ENCODE assay signal across 8 cellular contexts in the genomic region with DNA sequence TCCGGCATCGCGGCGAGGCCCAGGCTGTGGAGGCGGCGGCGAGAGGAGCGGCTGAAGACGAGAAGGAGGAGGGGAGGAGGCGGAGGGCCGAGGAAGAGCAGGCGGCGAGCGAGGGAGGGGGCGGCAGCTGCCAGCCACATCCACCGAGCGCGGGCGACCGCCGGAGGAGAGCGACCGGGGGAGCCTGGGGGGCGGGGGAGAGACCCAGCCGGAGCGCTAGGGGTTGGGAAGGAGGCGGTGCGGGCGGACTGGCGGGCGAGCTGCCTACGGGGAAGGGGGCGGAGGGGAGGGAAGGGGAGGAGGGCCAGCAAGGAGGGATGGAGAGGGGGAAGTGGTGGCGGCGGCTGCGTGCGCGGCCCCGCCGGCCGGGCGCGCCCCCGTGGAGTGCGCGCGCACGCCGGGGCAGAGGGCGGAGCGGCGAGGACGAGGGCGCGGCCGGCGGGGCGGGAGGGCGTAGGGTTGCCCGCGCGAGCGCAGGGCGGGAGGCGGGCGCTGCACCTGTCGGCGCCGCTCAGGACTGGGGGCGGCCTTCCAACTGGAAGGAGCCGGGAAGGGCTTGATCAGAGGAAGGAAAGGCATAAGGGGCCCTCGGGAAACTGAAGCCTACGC. TPM values are rescaled to one million over a fixed set of nuclear protein-coding genes. Genes with fewer than 3 reads are reported as not detected.
DNase-seq lines count a peak whose midpoint lies in the region; ATAC-seq, FAIRE-seq and TF ChIP-seq lines count a peak whose summit lies in the region.
"Not testable (repeated sequence)": the region's sequence is repeated elsewhere in the genome, so short reads cannot be mapped to it uniquely, and the experiment has no call there.

No MANE protein-coding gene starts in this region.

- not testable (repeated sequence) for H3K9me3 Mint-ChIP-seq in central memory CD8-positive, alpha-beta T cell

- not testable (repeated sequence) for H3K36me3 Mint-ChIP-seq in central memory CD8-positive, alpha-beta T cell (ENCODE audit: insufficient read depth)

- not testable (repeated sequence) for FAIRE-seq in kidney (lab: Jason Lieb, UNC)

- peak overlapping the region in 1 of 2 donors; percentile 65 for H3K27ac ChIP-seq in kidney (ENCODE audit: low read depth in 2 of 2, low read length in 2 of 2)

- not testable (repeated sequence) for H3K9ac ChIP-seq in kidney (ENCODE audit: low read length in 2 of 2)

- H3K27ac Mint-ChIP-seq in central memory CD8-positive, alpha-beta T cell (ENCODE audit: low read depth): not testable (repeated sequence)

- H3K4me3 Mint-ChIP-seq in central memory CD8-positive, alpha-beta T cell: peak overlapping the region; percentile 36

- peak; percentile 80 for ATAC-seq in HG03196 (IDR thresholded peaks at IDR 0.05; ENCODE audit: unreplicated experiment)
- peak; percentile 82 for ATAC-seq in central memory CD8-positive, alpha-beta T cell (replicated peaks; ENCODE audit: extremely low read depth, poor library complexity, severe bottlenecking)

- not testable (repeated sequence) for TF ChIP-seq CTCF in AG09319 (IDR thresholded peaks at IDR 0.05; ENCODE audit: low read depth, low read length); kidney (IDR thresholded peaks at IDR 0.05; ENCODE audit: borderline replicate concordance, extremely low read depth, insufficient read depth)

- H3K9me3 ChIP-seq in kidney (ENCODE audit: control insufficient read depth in 1 of 2, low read length in 2 of 2): not testable (repeated sequence)

- H3K4me1 ChIP-seq in kidney (ENCODE audit: control insufficient read depth in 1 of 2, insufficient read depth in 1 of 2, low read depth in 1 of 2, low read length in 2 of 2): not testable (repeated sequence)

- peak; percentile 42 for TF ChIP-seq POLR2A in GM19099 (IDR thresholded peaks at IDR 0.05; ENCODE audit: extremely low read depth, insufficient read length, low read depth)

- peak overlapping the region; percentile 45 to 47 for H3K4me3 ChIP-seq in kidney (ENCODE audit: low read length in 2 of 2)

- not testable (repeated sequence) for H3K36me3 ChIP-seq in kidney (ENCODE audit: control insufficient read depth in 1 of 2, insufficient read depth in 2 of 2, low read length in 2 of 2)

- not testable (repeated sequence) for H3K4me1 Mint-ChIP-seq in central memory CD8-positive, alpha-beta T cell

- DNase-seq in AG09319 (ENCODE audit: extremely low read depth, low read depth) (peak; percentile 55), NCI-H460 (ENCODE audit: extremely low read depth, low read depth) (peak; percentile 72), kidney (peak; percentile 96)
- peak; percentile 76 for DNase-seq in activated CD4-positive, alpha-beta T cell treated with anti-CD3 and anti-CD28 coated beads for 1 hour
- DNase-seq in central memory CD8-positive, alpha-beta T cell (ENCODE audit: low spot score in 2 of 2): peak; percentile 54 to 71
- DNase-seq in stimulated activated CD4-positive, alpha-beta T cell treated with anti-CD3 and anti-CD28 coated beads, Interleukin-12 subunit alpha, Interleukin-12 subunit beta, amount 100 ng/mL, for 48 hours (ENCODE audit: low read depth in 2 of 3, low spot score in 1 of 3): peak; percentile 65 to 76 (median 65)

- intact Hi-C loops in kidney (cut with DNase I): not testable (repeated sequence)

- not testable (repeated sequence) for H3K27me3 Mint-ChIP-seq in central memory CD8-positive, alpha-beta T cell

RNA-seq across cellular contexts. Expression of gene MRPL45, which starts 39.9 kb away (rescaled TPM):
- total RNA-seq in NCI-H460 (2014; rRNA removed; shearing (Covaris generic)): 98.8 and 103 TPM in 2 replicates
- 33.3 and 35.1 TPM in 2 replicates for polyA plus RNA-seq in NCI-H460 (2014; cell fraction: nucleus; rRNA removed)
- total RNA-seq in kidney: 28.0 TPM
- polyA plus RNA-seq in kidney (ENCODE audit: insufficient read depth, low read depth, low replicate concordance): 45.9 TPM
